ENCODE assay signal across 1 cellular context in the genomic region with DNA sequence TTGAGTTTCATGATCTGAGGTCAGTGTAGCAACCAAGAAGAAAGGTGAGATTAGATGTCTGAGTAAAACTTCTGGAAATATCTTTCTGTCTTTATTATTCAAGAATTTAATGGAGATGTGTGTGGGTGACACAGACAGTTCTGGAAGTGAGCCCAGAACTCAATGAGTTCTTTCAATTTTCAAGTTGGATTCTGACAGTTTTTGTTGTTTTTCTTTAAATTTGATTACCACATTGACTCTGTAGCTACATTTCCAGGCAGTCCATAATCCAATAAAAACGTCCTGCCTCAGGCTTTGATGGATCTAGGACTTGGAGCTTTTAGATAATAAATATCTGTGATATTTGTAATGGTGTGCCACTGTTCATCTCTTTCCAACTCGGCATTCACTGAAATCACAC.
TF ChIP-seq lines count a peak whose summit lies in the region.

No MANE protein-coding gene starts in this region.

TF ChIP-seq in endothelial cell of umbilical vein, 7 proteins besides CTCF, POLR2A, EP300 and RAD21:
- TF ChIP-seq, protein P1, sequence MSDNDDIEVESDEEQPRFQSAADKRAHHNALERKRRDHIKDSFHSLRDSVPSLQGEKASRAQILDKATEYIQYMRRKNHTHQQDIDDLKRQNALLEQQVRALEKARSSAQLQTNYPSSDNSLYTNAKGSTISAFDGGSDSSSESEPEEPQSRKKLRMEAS (IDR thresholded peaks at IDR 0.05; ENCODE audit: insufficient read depth, insufficient read length) = no peak
- TF ChIP-seq JUN (IDR thresholded peaks at IDR 0.05; ENCODE audit: borderline replicate concordance, insufficient read depth, insufficient read length, low read depth) (no peak), POLR2AphosphoS5 (IDR thresholded peaks at IDR 0.05; ENCODE audit: insufficient read depth, low read depth, low read length) (no peak), FOS (IDR thresholded peaks at IDR 0.05; ENCODE audit: borderline replicate concordance, insufficient read depth, low read length) (no peak), MYC (IDR thresholded peaks at IDR 0.05; ENCODE audit: low read depth, low read length) (no peak), GATA2 (IDR thresholded peaks at IDR 0.05; ENCODE audit: insufficient read depth, insufficient read length, low read depth, low read length) (no peak), EZH2 (IDR thresholded peaks at IDR 0.05; ENCODE audit: borderline replicate concordance, low read depth, low read length, severe bottlenecking) (no peak)
TF ChIP-seq in endothelial cell of umbilical vein: peak in this region for 0.
